24 cellular contexts compared by ENCODE assay signal in the genomic region with DNA sequence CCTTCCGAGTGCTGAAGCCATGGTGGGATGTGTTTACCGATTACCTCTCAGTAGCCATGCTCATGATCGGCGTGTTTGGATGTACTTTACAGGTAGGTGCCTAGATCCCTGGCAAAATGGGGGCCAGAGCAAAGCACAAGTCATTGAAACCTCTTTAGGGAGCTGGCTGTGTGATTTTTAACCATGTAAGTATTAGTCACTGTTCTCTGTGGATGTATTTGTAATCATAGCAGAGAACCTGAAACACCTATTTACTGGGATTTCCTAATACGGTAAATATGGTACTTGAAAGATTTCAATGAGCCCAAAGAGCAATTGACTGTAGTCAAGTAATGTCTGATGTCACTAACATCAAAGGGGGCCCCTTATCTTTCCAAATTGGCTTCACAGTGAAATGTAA. TPM values are rescaled to one million over a fixed set of nuclear protein-coding genes. Genes with fewer than 3 reads are reported as not detected.
DNase-seq lines count a peak whose midpoint lies in the region; ATAC-seq and TF ChIP-seq lines count a peak whose summit lies in the region.
"Had no signal": no experiment of that assay in that cellular context is flagged by ENCODE, and none has a peak within 500 bp of the region (broad histone marks: within the 10 kb centered on the region; RNA-seq: fewer than 3 reads in every experiment).

No MANE protein-coding gene starts in this region.

- H3K4me1 Mint-ChIP-seq in activated CD4-positive, alpha-beta memory T cell treated with anti-CD3 and anti-CD28 coated beads for 36 hours (ENCODE audit: low read depth) = peaks cover 67% of the 10 kb centered on the region
- peaks cover 50% of the 10 kb centered on the region for H3K4me1 Mint-ChIP-seq in activated CD4-positive, alpha-beta memory T cell treated with anti-CD3 and anti-CD28 coated beads, Interleukin-2, amount 10 ng/mL, durations not matched to agents 7 days and 5 days
- H3K4me1 Mint-ChIP-seq in CD4-positive, alpha-beta memory T cell = peaks cover 50 to 75% (median 67%) of the 10 kb centered on the region in 4 donors
- H3K4me1 Mint-ChIP-seq in T-helper 17 cell = peaks cover 42% of the 10 kb centered on the region

- CTCF ChIA-PET in activated CD4-positive, alpha-beta memory T cell treated with anti-CD3 and anti-CD28 coated beads for 36 hours (lab: Charles Lee) = interaction anchor here (0.6 to 1.7 kb wide), 5 partner anchors 10 to 76 kb away, joined by 3 to 5 read pairs (median 4); no protein-coding TSS in a partner anchor
- CTCF ChIA-PET in activated CD4-positive, alpha-beta memory T cell treated with anti-CD3 and anti-CD28 coated beads, Interleukin-2, amount 10 ng/mL, durations not matched to agents 7 days and 5 days (lab: Charles Lee) = interaction anchor here (1.2 kb wide), 1 partner anchor 16 kb away, joined by 4 read pairs; no protein-coding TSS in a partner anchor
- CTCF ChIA-PET in CD4-positive, alpha-beta memory T cell (lab: Charles Lee; ENCODE audit: partially characterized antibody) = interaction anchor here (1.0 to 2.1 kb wide), 2 partner anchors 12 to 76 kb away, joined by 3 to 9 read pairs; no protein-coding TSS in a partner anchor

- TF ChIP-seq EP300 in tibial nerve (IDR thresholded peaks at IDR 0.05) = no peak

- H3K36me3 Mint-ChIP-seq in activated CD4-positive, alpha-beta memory T cell treated with anti-CD3 and anti-CD28 coated beads for 36 hours = peaks cover 65% of the 10 kb centered on the region
- H3K36me3 Mint-ChIP-seq in activated CD4-positive, alpha-beta memory T cell treated with anti-CD3 and anti-CD28 coated beads, Interleukin-2, amount 10 ng/mL, durations not matched to agents 7 days and 5 days (ENCODE audit: low read depth) = peaks cover 79% of the 10 kb centered on the region
- peaks cover 71 to 79% of the 10 kb centered on the region in 2 donors for H3K36me3 Mint-ChIP-seq in CD4-positive, alpha-beta memory T cell
- peaks cover 22% of the 10 kb centered on the region for H3K36me3 Mint-ChIP-seq in T-helper 17 cell (ENCODE audit: low read depth)

- intact Hi-C loops in activated CD4-positive, alpha-beta memory T cell treated with anti-CD3 and anti-CD28 coated beads for 36 hours (cut with micrococcal nuclease) = loop anchor here (1.0 to 5.0 kb wide), 4 partner anchors 11 to 204 kb away; no protein-coding TSS in a partner anchor
- intact Hi-C loops in CD4-positive, alpha-beta memory T cell (cut with micrococcal nuclease) = no loop called here
- intact Hi-C loops in lower lobe of right lung (cut with DNase I) = no loop called here

- no peaks in the 10 kb centered on the region for H3K9me3 ChIP-seq in CD4-positive, alpha-beta memory T cell (ENCODE audit: control insufficient read depth in 1 of 2, low read length in 2 of 2)
- no peaks in the 10 kb centered on the region for H3K9me3 ChIP-seq in T-helper 17 cell (ENCODE audit: control insufficient read depth, low read length, poor library complexity, severe bottlenecking)
- H3K9me3 ChIP-seq in lower lobe of right lung = no peaks in the 10 kb centered on the region
- H3K9me3 ChIP-seq in tibial nerve = no peaks in the 10 kb centered on the region
- H3K9me3 ChIP-seq: gastrocnemius medialis, ovary, testis had no signal

- no peak overlapping the region for H3K4me3 ChIP-seq in CD4-positive, alpha-beta memory T cell (ENCODE audit: low read length in 2 of 2)
- H3K4me3 ChIP-seq in lower lobe of right lung = no peak overlapping the region
- H3K4me3 ChIP-seq in tibial nerve = no peak overlapping the region
- H3K4me3 ChIP-seq: gastrocnemius medialis, ovary, PC-9, testis had no signal

- no peaks in the 10 kb centered on the region for H3K27me3 ChIP-seq in CD4-positive, alpha-beta memory T cell (ENCODE audit: insufficient read depth, low read length)
- H3K27me3 ChIP-seq in lower lobe of right lung (ENCODE audit: low read depth) (no peaks in the 10 kb centered on the region), tibial nerve (no peaks in the 10 kb centered on the region)
- H3K27me3 ChIP-seq: gastrocnemius medialis, ovary, testis had no signal

- no peaks in the 10 kb centered on the region for H3K9me3 Mint-ChIP-seq in activated CD4-positive, alpha-beta memory T cell treated with anti-CD3 and anti-CD28 coated beads for 36 hours
- no peaks in the 10 kb centered on the region for H3K9me3 Mint-ChIP-seq in activated CD4-positive, alpha-beta memory T cell treated with anti-CD3 and anti-CD28 coated beads, Interleukin-2, amount 10 ng/mL, durations not matched to agents 7 days and 5 days
- H3K9me3 Mint-ChIP-seq in CD4-positive, alpha-beta memory T cell = peaks cover 0 to 4% (median 0%) of the 10 kb centered on the region in 8 donors
- H3K9me3 Mint-ChIP-seq: natural killer cell had no signal

- peak; percentile 31 for DNase-seq in activated CD4-positive, alpha-beta memory T cell treated with anti-CD3 and anti-CD28 coated beads for 36 hours
- no peak for DNase-seq in activated CD4-positive, alpha-beta memory T cell treated with anti-CD3 and anti-CD28 coated beads, Interleukin-2, amount 10 ng/mL, durations not matched to agents 7 days and 5 days
- no peak for DNase-seq in CD4-positive, alpha-beta memory T cell
- DNase-seq in T-helper 17 cell (no peak), lower lobe of right lung (no peak), NCI-H1105 treated with DMSO at 0.1 percent for 48 hours (lab: John Stamatoyannopoulos, UW) (no peak), tibial nerve (ENCODE audit: low spot score in 2 of 2) (no peak), RPMI8226 (no peak)
- DNase-seq: activated CD8-positive, alpha-beta memory T cell treated with anti-CD3 and anti-CD28 coated beads, Interleukin-2, amount 10 ng/mL, durations not matched to agents 7 days and 5 days; activated gamma-delta T cell treated with Interleukin-2 at 50 U/mL for 16 hours; effector CD4-positive, alpha-beta T cell; gastrocnemius medialis; KBM-7; natural killer cell; NCI-H1694; NCI-H2227 treated with DMSO at 0.1 percent for 48 hours; ovary; PC-9; right cardiac atrium; SIG-M5; testis; WERI-Rb-1 had no signal

- H3K4me1 ChIP-seq in CD4-positive, alpha-beta memory T cell (ENCODE audit: insufficient read depth, low read length) = peaks cover 15% of the 10 kb centered on the region
- H3K4me1 ChIP-seq in lower lobe of right lung (peaks cover 3% of the 10 kb centered on the region), tibial nerve (peaks cover 0 to 3% (median under 1%) of the 10 kb centered on the region in 4 donors)
- H3K4me1 ChIP-seq: gastrocnemius medialis had no signal

- WGBS in tibial nerve, 2 donors = 95 to 98% methylated on average over 5 of the region's 5 CpGs

- no peak overlapping the region for H3K27ac ChIP-seq in CD4-positive, alpha-beta memory T cell (ENCODE audit: low read depth, low read length)
- H3K27ac ChIP-seq in lower lobe of right lung (no peak overlapping the region), tibial nerve (no peak overlapping the region)
- H3K27ac ChIP-seq: C4-2B, gastrocnemius medialis, ovary, PC-9, WERI-Rb-1 had no signal

- no peaks in the 10 kb centered on the region for H3K27me3 Mint-ChIP-seq in activated CD4-positive, alpha-beta memory T cell treated with anti-CD3 and anti-CD28 coated beads for 36 hours
- no peaks in the 10 kb centered on the region for H3K27me3 Mint-ChIP-seq in activated CD4-positive, alpha-beta memory T cell treated with anti-CD3 and anti-CD28 coated beads, Interleukin-2, amount 10 ng/mL, durations not matched to agents 7 days and 5 days
- no peaks in the 10 kb centered on the region for H3K27me3 Mint-ChIP-seq in CD4-positive, alpha-beta memory T cell
- no peaks in the 10 kb centered on the region for H3K27me3 Mint-ChIP-seq in T-helper 17 cell
- H3K27me3 Mint-ChIP-seq: activated CD8-positive, alpha-beta memory T cell treated with anti-CD3 and anti-CD28 coated beads, Interleukin-2, amount 10 ng/mL, durations not matched to agents 7 days and 5 days had no signal

- TF ChIP-seq POLR2A in tibial nerve (IDR thresholded peaks at IDR 0.05) = no peak

- POLR2A ChIA-PET in activated CD4-positive, alpha-beta memory T cell treated with anti-CD3 and anti-CD28 coated beads for 36 hours (lab: Charles Lee) = interaction anchor here (0.9 to 2.4 kb wide), 2 partner anchors 11 to 33 kb away, joined by 3 to 10 read pairs; no protein-coding TSS in a partner anchor
- POLR2A ChIA-PET in activated CD4-positive, alpha-beta memory T cell treated with anti-CD3 and anti-CD28 coated beads, Interleukin-2, amount 10 ng/mL, durations not matched to agents 7 days and 5 days (lab: Charles Lee) = interaction anchor here (0.9 to 1.7 kb wide), 6 partner anchors 11 to 75 kb away, joined by 3 to 5 read pairs (median 4); no protein-coding TSS in a partner anchor
- POLR2A ChIA-PET in CD4-positive, alpha-beta memory T cell (lab: Charles Lee; ENCODE audit: partially characterized antibody) = interaction anchor here (0.7 to 1.2 kb wide), 4 partner anchors 9 to 79 kb away, joined by 3 to 4 read pairs (median 3); no protein-coding TSS in a partner anchor

- H3K36me3 ChIP-seq in CD4-positive, alpha-beta memory T cell (ENCODE audit: insufficient read depth, low read length) = peaks cover 34% of the 10 kb centered on the region
- H3K36me3 ChIP-seq in lower lobe of right lung = peaks cover 8% of the 10 kb centered on the region
- H3K36me3 ChIP-seq in tibial nerve = peaks cover 0 to 30% (median 0%) of the 10 kb centered on the region in 3 donors
- H3K36me3 ChIP-seq: gastrocnemius medialis, ovary, WERI-Rb-1 had no signal

- ATAC-seq in T-helper 17 cell (no peak), lower lobe of right lung (peak; percentile 70 to 94)
- ATAC-seq: activated CD8-positive, alpha-beta memory T cell treated with anti-CD3 and anti-CD28 coated beads, Interleukin-2, amount 10 ng/mL, durations not matched to agents 7 days and 5 days; esophagus mucosa; gastrocnemius medialis; natural killer cell; right cardiac atrium had no signal

- no peak for TF ChIP-seq CTCF in lower lobe of right lung (IDR thresholded peaks at IDR 0.05)
- TF ChIP-seq CTCF in tibial nerve (IDR thresholded peaks at IDR 0.05) = no peak

- peak overlapping the region; percentile 88 for H3K27ac Mint-ChIP-seq in activated CD4-positive, alpha-beta memory T cell treated with anti-CD3 and anti-CD28 coated beads for 36 hours
- H3K27ac Mint-ChIP-seq in activated CD4-positive, alpha-beta memory T cell treated with anti-CD3 and anti-CD28 coated beads, Interleukin-2, amount 10 ng/mL, durations not matched to agents 7 days and 5 days = no peak overlapping the region
- peak overlapping the region in 6 of 7 donors; percentile 36 to 53 (median 47) for H3K27ac Mint-ChIP-seq in CD4-positive, alpha-beta memory T cell
- H3K27ac Mint-ChIP-seq in T-helper 17 cell = peak overlapping the region; percentile 89
- H3K27ac Mint-ChIP-seq: activated CD8-positive, alpha-beta memory T cell treated with anti-CD3 and anti-CD28 coated beads, Interleukin-2, amount 10 ng/mL, durations not matched to agents 7 days and 5 days had no signal

- H3K4me3 Mint-ChIP-seq in activated CD4-positive, alpha-beta memory T cell treated with anti-CD3 and anti-CD28 coated beads for 36 hours = no peak overlapping the region
- H3K4me3 Mint-ChIP-seq in activated CD4-positive, alpha-beta memory T cell treated with anti-CD3 and anti-CD28 coated beads, Interleukin-2, amount 10 ng/mL, durations not matched to agents 7 days and 5 days = no peak overlapping the region
- no peak overlapping the region for H3K4me3 Mint-ChIP-seq in CD4-positive, alpha-beta memory T cell
- H3K4me3 Mint-ChIP-seq in T-helper 17 cell = no peak overlapping the region
- H3K4me3 Mint-ChIP-seq: activated CD8-positive, alpha-beta memory T cell treated with anti-CD3 and anti-CD28 coated beads, Interleukin-2, amount 10 ng/mL, durations not matched to agents 7 days and 5 days; natural killer cell had no signal

RNA-seq across cellular contexts. Expression of gene LRRC8C, which starts 53.6 kb away (rescaled TPM):
- total RNA-seq in activated CD4-positive, alpha-beta memory T cell treated with anti-CD3 and anti-CD28 coated beads for 36 hours = 10 to 100 TPM; 36.4 to 40.4 TPM
- total RNA-seq in activated CD4-positive, alpha-beta memory T cell treated with anti-CD3 and anti-CD28 coated beads, Interleukin-2, amount 10 ng/mL, durations not matched to agents 7 days and 5 days = 10 to 100 TPM; 52.5 to 55.6 TPM
- 10 to 100 TPM; 56.7 to 57.1 TPM for total RNA-seq in CD4-positive, alpha-beta memory T cell
- 10 to 100 TPM; 21.2 to 30.1 TPM for polyA plus RNA-seq in CD4-positive, alpha-beta memory T cell
- total RNA-seq in T-helper 17 cell (10 to 100 TPM; 46.0 to 52.4 TPM), lower lobe of right lung (13.0 TPM), tibial nerve (10 to 100 TPM; 16.5 to 23.8 (median 20.2) TPM)
